8 cellular contexts compared by ENCODE assay signal in genomic region chr7:10974717-10975032, GRCh38. TPM values are rescaled to one million over a fixed set of nuclear protein-coding genes. Genes with fewer than 3 reads are reported as not detected.
DNase-seq lines count a peak whose midpoint lies in the region; ATAC-seq and TF ChIP-seq lines count a peak whose summit lies in the region.

No MANE protein-coding gene starts in this region.

- H3K4me3 ChIP-seq in AG04449 (ENCODE audit: low read depth, low read length), result peak overlapping the region; percentile 78
- H3K4me3 ChIP-seq in RWPE2 (ENCODE audit: severe bottlenecking), result peak overlapping the region; percentile 55
- peak overlapping the region; percentile 84 for H3K4me3 ChIP-seq in fibroblast of the aortic adventitia (ENCODE audit: low read depth, low read length)
- H3K4me3 ChIP-seq in skin epidermis, result peak overlapping the region; percentile 62 to 95 (median 82)

- no peaks in the 10 kb centered on the region for H3K9me3 ChIP-seq in RWPE2 (ENCODE audit: severe bottlenecking)

- TF ChIP-seq CTCF in AG04449 (IDR thresholded peaks at IDR 0.05; ENCODE audit: insufficient read depth, low read length, missing control alignments), result no peak
- TF ChIP-seq CTCF in RWPE2 (IDR thresholded peaks at IDR 0.05; ENCODE audit: poor library complexity, severe bottlenecking), result no peak
- no peak for TF ChIP-seq CTCF in fibroblast of the aortic adventitia (IDR thresholded peaks at IDR 0.05; ENCODE audit: insufficient read depth, low read length)

- peaks cover 35% of the 10 kb centered on the region for H3K36me3 ChIP-seq in RWPE2 (ENCODE audit: low read depth)

- CTCF ChIA-PET in AG04449 (lab: Yijun Ruan, JAX), result interaction anchor here (1.2 to 2.0 kb wide), 2 partner anchors 12 to 237 kb away, joined by 4 read pairs; no protein-coding TSS in a partner anchor

- no peaks in the 10 kb centered on the region for H3K27me3 ChIP-seq in RWPE2 (ENCODE audit: insufficient read depth, poor library complexity, severe bottlenecking)

- peaks cover 15% of the 10 kb centered on the region for H3K4me1 ChIP-seq in RWPE2 (ENCODE audit: insufficient read depth, poor library complexity, severe bottlenecking)

- DNase-seq in AG04449 (ENCODE audit: low read depth, low spot score) (no peak), RWPE2 (ENCODE audit: low spot score) (no peak), fibroblast of the aortic adventitia (ENCODE audit: low read depth) (no peak), Kasumi-1 (lab: John Stamatoyannopoulos, UW) (no peak)

- peak overlapping the region; percentile 89 for H3K27ac ChIP-seq in RWPE2 (ENCODE audit: poor library complexity, severe bottlenecking)
- H3K27ac ChIP-seq in skin epidermis, result peak overlapping the region in 10 of 21 experiments; percentile 91 to 99 (median 93)

- POLR2A ChIA-PET in AG04449 (lab: Yijun Ruan, JAX), result no interaction called here

- ATAC-seq in GM21367 (IDR thresholded peaks at IDR 0.05; ENCODE audit: unreplicated experiment) (peak; percentile 1), RWPE2 (ENCODE audit: low read depth) (no peak), HG02798 (IDR thresholded peaks at IDR 0.05; ENCODE audit: poor library complexity, unreplicated experiment) (no peak), GM21825 (IDR thresholded peaks at IDR 0.05; ENCODE audit: unreplicated experiment) (no peak)

RNA-seq across cellular contexts. Expression of gene PHF14, which starts 1.0 kb away (rescaled TPM):
- total RNA-seq in fibroblast of the aortic adventitia (ENCODE audit: low replicate concordance), result 35.6 and 63.1 TPM in 2 replicates
